ENCODE assay signal across 8 cellular contexts in genomic region chr5:37248970-37249819, GRCh38. TPM values are rescaled to one million over a fixed set of nuclear protein-coding genes. Genes with fewer than 3 reads are reported as not detected.
DNase-seq lines count a peak whose midpoint lies in the region; ATAC-seq and TF ChIP-seq lines count a peak whose summit lies in the region.

Gene CPLANE1 (minus strand): TSS chr5:37249376. CDS start chr5:37247698, 1,678 bp downstream.

- peak; percentile 92 for ATAC-seq in GM23338
- peak; percentile 94 to 95 for ATAC-seq in activated naive CD4-positive, alpha-beta T cell treated with anti-CD3 and anti-CD28 coated beads, Interleukin-2, amount 50 U/mL, for 72 hours

- peak; percentile 90 for DNase-seq in GM23338 (ENCODE audit: low spot score)
- peak; percentile 82 for DNase-seq in LHCN-M2 (ENCODE audit: low read depth)
- DNase-seq in SK-N-DZ (ENCODE audit: low spot score): peak; percentile 86
- peak; percentile 66 to 79 for DNase-seq in activated naive CD4-positive, alpha-beta T cell treated with anti-CD3 and anti-CD28 coated beads, Interleukin-2, amount 50 U/mL, for 72 hours (ENCODE audit: low spot score in 2 of 2)
- DNase-seq in glomerular visceral epithelial cell (ENCODE audit: extremely low spot score): peak; percentile 87
- peak; percentile 93 for DNase-seq in osteocyte (ENCODE audit: extremely low spot score, unreplicated experiment)
- peak; percentile 86 to 87 for DNase-seq in thyroid gland

- H3K4me3 ChIP-seq in GM23338: peak within 1 kb of the TSS; percentile 88
- peak within 1 kb of the TSS; percentile 65 to 89 (median 76) for H3K4me3 ChIP-seq in thyroid gland (replicated peaks in 1 of 3)

- TF ChIP-seq CTCF in GM23338 (conservative IDR thresholded peaks at IDR 0.05; ENCODE audit: low read depth in 2 of 2) (peak in 1 of 2 experiments; percentile 18; a peak in 2 of 4 replicates), osteocyte (IDR thresholded peaks at IDR 0.05) (peak; percentile 22), thyroid gland (IDR thresholded peaks at IDR 0.05) (peak in 2 of 6 experiments; percentile 5 to 19)

- 1 to 3% methylated on average over 29 to 55 of the region's 88 CpGs for WGBS in thyroid gland, 2 donors

- intact Hi-C loops in thyroid gland (cut with DNase I): no loop called here

- no peaks in the 10 kb centered on the region for H3K9me2 ChIP-seq in GM23338 (ENCODE audit: insufficient read depth)

- H3K4me2 ChIP-seq in GM23338: peak within 1 kb of the TSS; percentile 98

- H3K4me1 Mint-ChIP-seq in GM23338 (no peaks in the 10 kb centered on the region; the same call in 1 of the 3 replicates), osteocyte (ENCODE audit: unreplicated experiment) (peaks cover 33% of the 10 kb centered on the region)

- peak within 1 kb of the TSS; percentile 79; the same call in 1 of the 2 replicates for H3K27ac ChIP-seq in GM23338 (ENCODE audit: low read depth)
- H3K27ac ChIP-seq in thyroid gland: peak within 1 kb of the TSS; percentile 90 to 96 (median 93)

- no peaks in the 10 kb centered on the region for H3K9me3 ChIP-seq in ES-I3 (ENCODE audit: control insufficient read depth, insufficient read depth, low read length)
- no peaks in the 10 kb centered on the region for H3K9me3 ChIP-seq in thyroid gland

- peaks cover 8% of the 10 kb centered on the region for H3K27me3 Mint-ChIP-seq in GM23338 (ENCODE audit: insufficient read depth, low read depth, poor library complexity)
- no peaks in the 10 kb centered on the region for H3K27me3 Mint-ChIP-seq in osteocyte (ENCODE audit: unreplicated experiment)

- peak; percentile 18 to 94 for TF ChIP-seq POLR2A in thyroid gland (IDR thresholded peaks at IDR 0.05)

- H3K36me3 Mint-ChIP-seq in GM23338 (ENCODE audit: low read depth): no peaks in the 10 kb centered on the region
- peaks cover 0 to 5% of the 10 kb centered on the region in 2 donors for H3K36me3 Mint-ChIP-seq in activated naive CD4-positive, alpha-beta T cell treated with anti-CD3 and anti-CD28 coated beads, Interleukin-2, amount 50 U/mL, for 72 hours
- H3K36me3 Mint-ChIP-seq in osteocyte (ENCODE audit: unreplicated experiment): peaks cover 2% of the 10 kb centered on the region

- H3K9ac ChIP-seq in ES-I3 (ENCODE audit: low read depth, low read length): peak within 1 kb of the TSS; percentile 89

- H2AFZ ChIP-seq in GM23338: peak within 1 kb of the TSS; percentile 100

- H3K9me3 Mint-ChIP-seq in GM23338 (no peaks in the 10 kb centered on the region; the same call in 2 of the 3 replicates), osteocyte (ENCODE audit: unreplicated experiment) (no peaks in the 10 kb centered on the region)
- H3K9me3 Mint-ChIP-seq in activated naive CD4-positive, alpha-beta T cell treated with anti-CD3 and anti-CD28 coated beads, Interleukin-2, amount 50 U/mL, for 72 hours: peaks cover 0 to 4% of the 10 kb centered on the region in 2 donors

- peak within 1 kb of the TSS; percentile 10; the same call in 1 of the 2 replicates for H3K27ac Mint-ChIP-seq in GM23338
- peak within 1 kb of the TSS; percentile 89 to 93 for H3K27ac Mint-ChIP-seq in activated naive CD4-positive, alpha-beta T cell treated with anti-CD3 and anti-CD28 coated beads, Interleukin-2, amount 50 U/mL, for 72 hours
- H3K27ac Mint-ChIP-seq in osteocyte (ENCODE audit: unreplicated experiment): peak within 1 kb of the TSS; percentile 92

- no peaks in the 10 kb centered on the region for H3K79me2 ChIP-seq in GM23338 (replicated peaks; ENCODE audit: insufficient read depth)

- H3K4me3 Mint-ChIP-seq in GM23338: peak within 1 kb of the TSS; percentile 79
- H3K4me3 Mint-ChIP-seq in osteocyte (ENCODE audit: unreplicated experiment): peak within 1 kb of the TSS; percentile 87

- H4K20me1 ChIP-seq in GM23338 (replicated peaks; ENCODE audit: insufficient read depth): no peaks in the 10 kb centered on the region

- H3K27me3 ChIP-seq in GM23338 (ENCODE audit: insufficient read depth) (no peaks in the 10 kb centered on the region), thyroid gland (no peaks in the 10 kb centered on the region)

- H3K4me1 ChIP-seq in ES-I3 (ENCODE audit: insufficient read depth, low read length) (no peaks in the 10 kb centered on the region), GM23338 (ENCODE audit: insufficient read depth) (peaks cover 8% of the 10 kb centered on the region), thyroid gland (peaks cover 22 to 31% of the 10 kb centered on the region in 2 donors)

- H3F3A ChIP-seq in GM23338 (replicated peaks; ENCODE audit: low read depth): peaks cover 22% of the 10 kb centered on the region

- H3K36me3 ChIP-seq in ES-I3 (ENCODE audit: insufficient read depth, low read length) (no peaks in the 10 kb centered on the region), GM23338 (ENCODE audit: insufficient read depth) (no peaks in the 10 kb centered on the region), thyroid gland (no peaks in the 10 kb centered on the region)

TF ChIP-seq in GM23338, 12 proteins besides CTCF, POLR2A, EP300 and RAD21:
- TF ChIP-seq ZNF331 (CRISPR knock-in tag; IDR thresholded peaks at IDR 0.05; ENCODE audit: low read depth) (no peak), POLR2AphosphoS5 (IDR thresholded peaks at IDR 0.05; ENCODE audit: low read depth) (peak; percentile 74)

RNA-seq across cellular contexts. Expression of gene CPLANE1, which starts in this region (rescaled TPM):
- 6.6 and 8.3 TPM in 2 replicates for total RNA-seq in GM23338 (2014; rRNA removed; shearing (Covaris generic))
- polyA plus RNA-seq in GM23338 (2016; fragmentation: Nextera tagmentation; extraction: Ambion mirVana): 2.4 and 5.1 TPM in 2 replicates
- total RNA-seq in LHCN-M2 (2014; rRNA removed) (19.1 and 36.4 TPM in 2 replicates), osteocyte (31.4 and 33.7 TPM in 2 replicates), thyroid gland (10 to 100 TPM; 53.9 to 81.7 (median 62.9) TPM)
- 6.6 TPM for polyA plus RNA-seq in LHCN-M2 (2012)
- 4.5 and 5.6 TPM in 2 replicates for polyA plus RNA-seq in SK-N-DZ (2014; cell fraction: cytosol; rRNA removed)
- 11.6 and 14.4 TPM in 2 replicates for polyA plus RNA-seq in SK-N-DZ (2014; cell fraction: nucleus; rRNA removed)
- total RNA-seq in activated naive CD4-positive, alpha-beta T cell treated with anti-CD3 and anti-CD28 coated beads, Interleukin-2, amount 50 U/mL, for 72 hours: 1 to 10 TPM; 5.4 to 6.9 TPM

Comparison
In these comparisons a context has a peak if more than half of its experiments do, and no peak if none do; other contexts are left out.
1. Peak in every context shown above with its lines: DNase-seq, ATAC-seq, H3K4me3 ChIP-seq and H3K27ac ChIP-seq.
2. H3K27ac Mint-ChIP-seq: peak in every context shown above with its lines; median percentile 92 in osteocyte; 91 in activated naive CD4-positive, alpha-beta T cell treated with anti-CD3 and anti-CD28 coated beads, Interleukin-2, amount 50 U/mL, for 72 hours; 10 in GM23338.